ENCODE assay signal across 8 cellular contexts in genomic region chr15:80776420-80777045, GRCh38.
DNase-seq lines count a peak whose midpoint lies in the region; ATAC-seq and TF ChIP-seq lines count a peak whose summit lies in the region.

No MANE protein-coding gene starts in this region.

- TF ChIP-seq CTCF in GM12801 (IDR thresholded peaks at IDR 0.05; ENCODE audit: extremely low read depth, insufficient read length): peak; percentile 29

- peak; percentile 44 for DNase-seq in NCI-H1092 treated with DMSO at 0.1 percent for 48 hours (lab: John Stamatoyannopoulos, UW)
- DNase-seq in UCSD-AML1 (lab: John Stamatoyannopoulos, UW; ENCODE audit: unreplicated experiment): peak; percentile 38
- DNase-seq in brain pericyte (ENCODE audit: low read depth, low spot score): peak; percentile 36
- peak; percentile 78 for DNase-seq in iPS-NIHi7 (ENCODE audit: extremely low spot score)
- DNase-seq in stimulated activated CD4-positive, alpha-beta T cell treated with anti-CD3 and anti-CD28 coated beads, Interleukin-12 subunit alpha, Interleukin-12 subunit beta, amount 100 ng/mL, for 4 hours: peak; percentile 56

- ATAC-seq in GM18519 (IDR thresholded peaks at IDR 0.05; ENCODE audit: low FRiP score, unreplicated experiment) (no peak), GM21390 (IDR thresholded peaks at IDR 0.05; ENCODE audit: unreplicated experiment) (no peak)
